1 cellular context compared by ENCODE assay signal in genomic region chr3:49607105-49607591, GRCh38.
TF ChIP-seq lines count a peak whose summit lies in the region.

No MANE protein-coding gene starts in this region.

TF ChIP-seq in HepG2, 621 proteins besides CTCF, POLR2A, EP300 and RAD21 (continued from another document):
- TF ChIP-seq AHDC1 (CRISPR knock-in tag; IDR thresholded peaks at IDR 0.05; ENCODE audit: borderline replicate concordance) (no peak), ZNF709 (CRISPR knock-in tag; IDR thresholded peaks at IDR 0.05) (no peak)
